25 cellular contexts compared by ENCODE assay signal in genomic region chr10:109277456-109277855, GRCh38.
"Had no signal": no experiment of that assay in that cellular context is flagged by ENCODE, and none has a peak within 500 bp of the region (broad histone marks: within the 10 kb centered on the region; RNA-seq: fewer than 3 reads in every experiment).

No MANE protein-coding gene starts in this region.

- H2AFZ ChIP-seq: parathyroid adenoma had no signal

- H3K4me3 Mint-ChIP-seq: dendritic cell treated with granulocyte-macrophage colony-stimulating factor and Interleukin-4, amounts not matched to agents 40 ng/mL and 50 ng/mL, for 4 days; immature natural killer cell; memory B cell; nephron; type B pancreatic cell had no signal

- ATAC-seq: gastroesophageal sphincter; left cardiac atrium; lower lobe of right lung; right lobe of liver; stimulated activated naive CD8-positive, alpha-beta T cell treated with anti-CD3 and anti-CD28 coated beads, Interleukin-15, Interleukin-2, amounts not matched to agents 100 U/mL and 50 U/mL, for 24 hours had no signal

- H3K9ac ChIP-seq: parathyroid adenoma had no signal

- H3K79me2 ChIP-seq: parathyroid adenoma had no signal

- H3K9me3 Mint-ChIP-seq: dendritic cell treated with granulocyte-macrophage colony-stimulating factor and Interleukin-4, amounts not matched to agents 40 ng/mL and 50 ng/mL, for 4 days; memory B cell; nephron had no signal

- H3K4me1 ChIP-seq: left ventricle myocardium inferior, lower lobe of right lung, parathyroid adenoma, prostate gland, right lobe of liver, suprapubic skin, thyroid gland had no signal

- H3K36me3 Mint-ChIP-seq: immature natural killer cell, memory B cell, type B pancreatic cell had no signal

- H3K4me1 Mint-ChIP-seq: immature natural killer cell, memory B cell, nephron had no signal

- H3K36me3 ChIP-seq: gastroesophageal sphincter, left ventricle myocardium inferior, lower lobe of right lung, prostate gland, right lobe of liver, suprapubic skin, thyroid gland had no signal

- H3K27me3 Mint-ChIP-seq: dendritic cell treated with granulocyte-macrophage colony-stimulating factor and Interleukin-4, amounts not matched to agents 40 ng/mL and 50 ng/mL, for 4 days; memory B cell; type B pancreatic cell had no signal

- DNase-seq: cerebellar nuclear complex; erythroblast; foreskin fibroblast; immature natural killer cell; kidney; left cardiac atrium; left ventricle myocardium inferior; lower lobe of right lung; midbrain; occipital lobe; retina; right lobe of liver; stimulated activated CD4-positive, alpha-beta T cell treated with anti-CD3 and anti-CD28 coated beads, Interleukin-12 subunit alpha, Interleukin-12 subunit beta, amount 100 ng/mL, for 4 hours; stimulated activated CD4-positive, alpha-beta T cell treated with anti-CD3 and anti-CD28 coated beads, Interleukin-2, amount 100 ng/mL, for 48 hours; stimulated activated naive CD8-positive, alpha-beta T cell treated with anti-CD3 and anti-CD28 coated beads, Interleukin-15, Interleukin-2, amounts not matched to agents 100 U/mL and 50 U/mL, for 24 hours; thyroid gland had no signal

- H3K27me3 ChIP-seq: gastroesophageal sphincter, right lobe of liver, suprapubic skin, thyroid gland had no signal

- H3K9me3 ChIP-seq: gastroesophageal sphincter, left ventricle myocardium inferior, lower lobe of right lung, prostate gland, right lobe of liver, suprapubic skin, thyroid gland had no signal

- H3K27ac Mint-ChIP-seq: dendritic cell treated with granulocyte-macrophage colony-stimulating factor and Interleukin-4, amounts not matched to agents 40 ng/mL and 50 ng/mL, for 4 days; immature natural killer cell; memory B cell; nephron; type B pancreatic cell had no signal

- H3K27ac ChIP-seq: left ventricle myocardium inferior, lower lobe of right lung, parathyroid adenoma, prostate gland, right lobe of liver, skin epidermis, suprapubic skin, thyroid gland had no signal

- H3K4me3 ChIP-seq: gastroesophageal sphincter, left ventricle myocardium inferior, lower lobe of right lung, prostate gland, right lobe of liver, skin epidermis, suprapubic skin, thyroid gland had no signal
